ENCODE assay signal across 4 cellular contexts in the genomic region with DNA sequence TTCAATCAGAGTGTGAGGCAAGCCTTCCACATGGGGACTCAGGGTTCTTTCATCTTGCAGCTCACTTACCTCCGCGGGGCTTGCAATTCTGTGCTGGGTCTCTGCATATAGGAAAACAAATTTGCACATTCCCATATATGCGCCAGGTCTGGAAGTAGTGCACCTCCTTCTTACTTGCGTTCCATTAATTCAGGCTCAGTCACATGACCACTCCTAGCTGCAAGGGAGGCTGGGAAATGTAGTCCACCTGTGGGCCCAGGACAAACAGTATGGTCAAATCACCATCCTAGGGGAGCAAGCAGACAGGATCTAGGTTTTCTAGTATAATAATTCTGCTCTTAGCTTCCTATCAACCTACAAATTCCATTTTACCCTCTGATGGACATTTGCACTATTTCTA.
TF ChIP-seq lines count a peak whose summit lies in the region.

No MANE protein-coding gene starts in this region.

TF ChIP-seq in SK-N-SH, 30 proteins besides CTCF, POLR2A, EP300 and RAD21:
- TF ChIP-seq, protein P1, sequence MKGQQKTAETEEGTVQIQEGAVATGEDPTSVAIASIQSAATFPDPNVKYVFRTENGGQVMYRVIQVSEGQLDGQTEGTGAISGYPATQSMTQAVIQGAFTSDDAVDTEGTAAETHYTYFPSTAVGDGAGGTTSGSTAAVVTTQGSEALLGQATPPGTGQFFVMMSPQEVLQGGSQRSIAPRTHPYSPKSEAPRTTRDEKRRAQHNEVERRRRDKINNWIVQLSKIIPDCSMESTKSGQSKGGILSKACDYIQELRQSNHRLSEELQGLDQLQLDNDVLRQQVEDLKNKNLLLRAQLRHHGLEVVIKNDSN (IDR thresholded peaks at IDR 0.05; ENCODE audit: borderline replicate concordance, low read depth) = peak; percentile 59; the same call in 1 of the 2 replicates
- TF ChIP-seq ELF1 (IDR thresholded peaks at IDR 0.05) = no peak
TF ChIP-seq in SK-N-SH: peak in this region for 1.

TF ChIP-seq in SK-N-SH treated with all-trans-retinoic acid at 6 μM for 48 hours, 23 proteins besides CTCF, POLR2A, EP300 and RAD21 (continues in another document):
- TF ChIP-seq, protein P2, sequence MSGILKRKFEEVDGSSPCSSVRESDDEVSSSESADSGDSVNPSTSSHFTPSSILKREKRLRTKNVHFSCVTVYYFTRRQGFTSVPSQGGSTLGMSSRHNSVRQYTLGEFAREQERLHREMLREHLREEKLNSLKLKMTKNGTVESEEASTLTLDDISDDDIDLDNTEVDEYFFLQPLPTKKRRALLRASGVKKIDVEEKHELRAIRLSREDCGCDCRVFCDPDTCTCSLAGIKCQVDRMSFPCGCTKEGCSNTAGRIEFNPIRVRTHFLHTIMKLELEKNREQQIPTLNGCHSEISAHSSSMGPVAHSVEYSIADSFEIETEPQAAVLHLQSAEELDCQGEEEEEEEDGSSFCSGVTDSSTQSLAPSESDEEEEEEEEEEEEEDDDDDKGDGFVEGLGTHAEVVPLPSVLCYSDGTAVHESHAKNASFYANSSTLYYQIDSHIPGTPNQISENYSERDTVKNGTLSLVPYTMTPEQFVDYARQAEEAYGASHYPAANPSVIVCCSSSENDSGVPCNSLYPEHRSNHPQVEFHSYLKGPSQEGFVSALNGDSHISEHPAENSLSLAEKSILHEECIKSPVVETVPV (CRISPR knock-in tag; IDR thresholded peaks at IDR 0.05) = no peak
- TF ChIP-seq, protein P3, sequence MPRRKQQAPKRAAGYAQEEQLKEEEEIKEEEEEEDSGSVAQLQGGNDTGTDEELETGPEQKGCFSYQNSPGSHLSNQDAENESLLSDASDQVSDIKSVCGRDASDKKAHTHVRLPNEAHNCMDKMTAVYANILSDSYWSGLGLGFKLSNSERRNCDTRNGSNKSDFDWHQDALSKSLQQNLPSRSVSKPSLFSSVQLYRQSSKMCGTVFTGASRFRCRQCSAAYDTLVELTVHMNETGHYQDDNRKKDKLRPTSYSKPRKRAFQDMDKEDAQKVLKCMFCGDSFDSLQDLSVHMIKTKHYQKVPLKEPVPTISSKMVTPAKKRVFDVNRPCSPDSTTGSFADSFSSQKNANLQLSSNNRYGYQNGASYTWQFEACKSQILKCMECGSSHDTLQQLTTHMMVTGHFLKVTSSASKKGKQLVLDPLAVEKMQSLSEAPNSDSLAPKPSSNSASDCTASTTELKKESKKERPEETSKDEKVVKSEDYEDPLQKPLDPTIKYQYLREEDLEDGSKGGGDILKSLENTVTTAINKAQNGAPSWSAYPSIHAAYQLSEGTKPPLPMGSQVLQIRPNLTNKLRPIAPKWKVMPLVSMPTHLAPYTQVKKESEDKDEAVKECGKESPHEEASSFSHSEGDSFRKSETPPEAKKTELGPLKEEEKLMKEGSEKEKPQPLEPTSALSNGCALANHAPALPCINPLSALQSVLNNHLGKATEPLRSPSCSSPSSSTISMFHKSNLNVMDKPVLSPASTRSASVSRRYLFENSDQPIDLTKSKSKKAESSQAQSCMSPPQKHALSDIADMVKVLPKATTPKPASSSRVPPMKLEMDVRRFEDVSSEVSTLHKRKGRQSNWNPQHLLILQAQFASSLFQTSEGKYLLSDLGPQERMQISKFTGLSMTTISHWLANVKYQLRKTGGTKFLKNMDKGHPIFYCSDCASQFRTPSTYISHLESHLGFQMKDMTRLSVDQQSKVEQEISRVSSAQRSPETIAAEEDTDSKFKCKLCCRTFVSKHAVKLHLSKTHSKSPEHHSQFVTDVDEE (CRISPR knock-in tag; IDR thresholded peaks at IDR 0.05) = no peak
- TF ChIP-seq CSDC2 (CRISPR knock-in tag; IDR thresholded peaks at IDR 0.05) (no peak), ISL1 (CRISPR knock-in tag; IDR thresholded peaks at IDR 0.05) (no peak), ZNF70 (CRISPR knock-in tag; IDR thresholded peaks at IDR 0.05) (no peak), ZNF8 (CRISPR knock-in tag; IDR thresholded peaks at IDR 0.05) (no peak), SNAI2 (CRISPR knock-in tag; IDR thresholded peaks at IDR 0.05) (no peak)
- TF ChIP-seq, protein P4, sequence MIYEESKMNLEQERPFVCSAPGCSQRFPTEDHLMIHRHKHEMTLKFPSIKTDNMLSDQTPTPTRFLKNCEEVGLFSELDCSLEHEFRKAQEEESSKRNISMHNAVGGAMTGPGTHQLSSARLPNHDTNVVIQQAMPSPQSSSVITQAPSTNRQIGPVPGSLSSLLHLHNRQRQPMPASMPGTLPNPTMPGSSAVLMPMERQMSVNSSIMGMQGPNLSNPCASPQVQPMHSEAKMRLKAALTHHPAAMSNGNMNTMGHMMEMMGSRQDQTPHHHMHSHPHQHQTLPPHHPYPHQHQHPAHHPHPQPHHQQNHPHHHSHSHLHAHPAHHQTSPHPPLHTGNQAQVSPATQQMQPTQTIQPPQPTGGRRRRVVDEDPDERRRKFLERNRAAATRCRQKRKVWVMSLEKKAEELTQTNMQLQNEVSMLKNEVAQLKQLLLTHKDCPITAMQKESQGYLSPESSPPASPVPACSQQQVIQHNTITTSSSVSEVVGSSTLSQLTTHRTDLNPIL (CRISPR knock-in tag; IDR thresholded peaks at IDR 0.05; ENCODE audit: low read depth) = no peak

TF ChIP-seq in Ishikawa, 13 proteins besides CTCF, POLR2A, EP300 and RAD21:
- no peak for TF ChIP-seq ZBTB7A (IDR thresholded peaks at IDR 0.05; ENCODE audit: low read depth)
- TF ChIP-seq, protein P1 (IDR thresholded peaks at IDR 0.05) = peak; percentile 89
TF ChIP-seq in Ishikawa: peak in this region for 1.

TF ChIP-seq in K562, 482 proteins besides CTCF, POLR2A, EP300 and RAD21:
- peak; percentile 86 for TF ChIP-seq RAD51 (IDR thresholded peaks at IDR 0.05; ENCODE audit: borderline replicate concordance, low read depth)
- TF ChIP-seq ZNF197 (CRISPR knock-in tag; IDR thresholded peaks at IDR 0.05; ENCODE audit: low read depth) = no peak
- TF ChIP-seq ATF7 (IDR thresholded peaks at IDR 0.05) = no peak
- peak; percentile 17; the same call in 1 of the 2 replicates for TF ChIP-seq CBFA2T2 (conservative IDR thresholded peaks at IDR 0.05)
- TF ChIP-seq MED1 (CRISPR knock-in tag; IDR thresholded peaks at IDR 0.05; ENCODE audit: borderline replicate concordance) = no peak
- TF ChIP-seq, protein P5, sequence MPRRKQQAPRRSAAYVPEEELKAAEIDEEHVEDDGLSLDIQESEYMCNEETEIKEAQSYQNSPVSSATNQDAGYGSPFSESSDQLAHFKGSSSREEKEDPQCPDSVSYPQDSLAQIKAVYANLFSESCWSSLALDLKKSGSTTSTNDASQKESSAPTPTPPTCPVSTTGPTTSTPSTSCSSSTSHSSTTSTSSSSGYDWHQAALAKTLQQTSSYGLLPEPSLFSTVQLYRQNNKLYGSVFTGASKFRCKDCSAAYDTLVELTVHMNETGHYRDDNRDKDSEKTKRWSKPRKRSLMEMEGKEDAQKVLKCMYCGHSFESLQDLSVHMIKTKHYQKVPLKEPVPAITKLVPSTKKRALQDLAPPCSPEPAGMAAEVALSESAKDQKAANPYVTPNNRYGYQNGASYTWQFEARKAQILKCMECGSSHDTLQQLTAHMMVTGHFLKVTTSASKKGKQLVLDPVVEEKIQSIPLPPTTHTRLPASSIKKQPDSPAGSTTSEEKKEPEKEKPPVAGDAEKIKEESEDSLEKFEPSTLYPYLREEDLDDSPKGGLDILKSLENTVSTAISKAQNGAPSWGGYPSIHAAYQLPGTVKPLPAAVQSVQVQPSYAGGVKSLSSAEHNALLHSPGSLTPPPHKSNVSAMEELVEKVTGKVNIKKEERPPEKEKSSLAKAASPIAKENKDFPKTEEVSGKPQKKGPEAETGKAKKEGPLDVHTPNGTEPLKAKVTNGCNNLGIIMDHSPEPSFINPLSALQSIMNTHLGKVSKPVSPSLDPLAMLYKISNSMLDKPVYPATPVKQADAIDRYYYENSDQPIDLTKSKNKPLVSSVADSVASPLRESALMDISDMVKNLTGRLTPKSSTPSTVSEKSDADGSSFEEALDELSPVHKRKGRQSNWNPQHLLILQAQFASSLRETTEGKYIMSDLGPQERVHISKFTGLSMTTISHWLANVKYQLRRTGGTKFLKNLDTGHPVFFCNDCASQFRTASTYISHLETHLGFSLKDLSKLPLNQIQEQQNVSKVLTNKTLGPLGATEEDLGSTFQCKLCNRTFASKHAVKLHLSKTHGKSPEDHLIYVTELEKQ (CRISPR knock-in tag; IDR thresholded peaks at IDR 0.05) = no peak
- TF ChIP-seq ZNF24 (IDR thresholded peaks at IDR 0.05) = peak; percentile 81
- TF ChIP-seq TOE1 (IDR thresholded peaks at IDR 0.05; ENCODE audit: borderline replicate concordance) = peak; percentile 80
- TF ChIP-seq TOE1 (CRISPR knock-in tag; IDR thresholded peaks at IDR 0.05; ENCODE audit: borderline replicate concordance, low read depth) = no peak
- TF ChIP-seq NCOA1 (IDR thresholded peaks at IDR 0.05; ENCODE audit: low read depth) = no peak
- TF ChIP-seq, protein P6, sequence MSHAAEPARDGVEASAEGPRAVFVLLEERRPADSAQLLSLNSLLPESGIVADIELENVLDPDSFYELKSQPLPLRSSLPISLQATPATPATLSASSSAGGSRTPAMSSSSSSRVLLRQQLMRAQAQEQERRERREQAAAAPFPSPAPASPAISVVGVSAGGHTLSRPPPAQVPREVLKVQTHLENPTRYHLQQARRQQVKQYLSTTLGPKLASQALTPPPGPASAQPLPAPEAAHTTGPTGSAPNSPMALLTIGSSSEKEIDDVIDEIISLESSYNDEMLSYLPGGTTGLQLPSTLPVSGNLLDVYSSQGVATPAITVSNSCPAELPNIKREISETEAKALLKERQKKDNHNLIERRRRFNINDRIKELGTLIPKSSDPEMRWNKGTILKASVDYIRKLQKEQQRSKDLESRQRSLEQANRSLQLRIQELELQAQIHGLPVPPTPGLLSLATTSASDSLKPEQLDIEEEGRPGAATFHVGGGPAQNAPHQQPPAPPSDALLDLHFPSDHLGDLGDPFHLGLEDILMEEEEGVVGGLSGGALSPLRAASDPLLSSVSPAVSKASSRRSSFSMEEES (CRISPR knock-in tag; IDR thresholded peaks at IDR 0.05) = peak; percentile 79
- TF ChIP-seq KDM4B (IDR thresholded peaks at IDR 0.05; ENCODE audit: borderline replicate concordance in 2 of 2, low read depth in 1 of 2) = no peak
- TF ChIP-seq, protein P7, sequence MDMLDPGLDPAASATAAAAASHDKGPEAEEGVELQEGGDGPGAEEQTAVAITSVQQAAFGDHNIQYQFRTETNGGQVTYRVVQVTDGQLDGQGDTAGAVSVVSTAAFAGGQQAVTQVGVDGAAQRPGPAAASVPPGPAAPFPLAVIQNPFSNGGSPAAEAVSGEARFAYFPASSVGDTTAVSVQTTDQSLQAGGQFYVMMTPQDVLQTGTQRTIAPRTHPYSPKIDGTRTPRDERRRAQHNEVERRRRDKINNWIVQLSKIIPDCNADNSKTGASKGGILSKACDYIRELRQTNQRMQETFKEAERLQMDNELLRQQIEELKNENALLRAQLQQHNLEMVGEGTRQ (CRISPR knock-in tag; IDR thresholded peaks at IDR 0.05) = peak; percentile 93
- TF ChIP-seq, protein P1 (CRISPR knock-in tag; IDR thresholded peaks at IDR 0.05) = peak; percentile 84
- peak; percentile 84 for TF ChIP-seq HCFC1 (IDR thresholded peaks at IDR 0.05; ENCODE audit: low read depth, low read length)
- TF ChIP-seq ZNF589 (CRISPR knock-in tag; IDR thresholded peaks at IDR 0.05; ENCODE audit: low read depth) = no peak
- peak; percentile 73 for TF ChIP-seq ZNF143 (CRISPR knock-in tag; IDR thresholded peaks at IDR 0.05)
- TF ChIP-seq SIX5 (IDR thresholded peaks at IDR 0.05; ENCODE audit: borderline replicate concordance in 1 of 2, insufficient read depth in 1 of 2, low read depth in 1 of 2, low read length in 2 of 2) = peak; percentile 61 to 63; a peak in 3 of 4 replicates
